ENCODE assay signal across 26 cellular contexts in genomic region chr11:74460065-74460464, GRCh38. TPM values are rescaled to one million over a fixed set of nuclear protein-coding genes. Genes with fewer than 3 reads are reported as not detected.
A peak's percentile ranks its signal among the peaks of the same experiment; 100 is the strongest.
DNase-seq lines count a peak whose midpoint lies in the region; ATAC-seq, FAIRE-seq and TF ChIP-seq lines count a peak whose summit lies in the region.
"Had no signal": no experiment of that assay in that cellular context is flagged by ENCODE, and none has a peak within 500 bp of the region (broad histone marks: within the 10 kb centered on the region; RNA-seq: fewer than 3 reads in every experiment).

No MANE protein-coding gene starts in this region.

- no peak for FAIRE-seq in HepG2 (lab: Jason Lieb, UNC)
- FAIRE-seq in small intestine (lab: Jason Lieb, UNC): no peak
- FAIRE-seq: A204.1 had no signal

- H3K27me3 ChIP-seq in right lobe of liver (no peaks in the 10 kb centered on the region), HepG2 (ENCODE audit: control insufficient read depth in 1 of 2, insufficient read depth in 2 of 2, low read length in 2 of 2) (no peaks in the 10 kb centered on the region), esophagus muscularis mucosa (no peaks in the 10 kb centered on the region), neutrophil (no peaks in the 10 kb centered on the region), small intestine (ENCODE audit: control insufficient read depth in 2 of 2, insufficient read depth in 2 of 2, low read length in 2 of 2) (no peaks in the 10 kb centered on the region)
- H3K27me3 ChIP-seq: BE2C, sigmoid colon had no signal

- no peak overlapping the region for H2AFZ ChIP-seq in HepG2 (ENCODE audit: low read length)

- no peak overlapping the region for H3K9ac ChIP-seq in HepG2 (ENCODE audit: insufficient read depth, low read depth, low read length)

- no peaks in the 10 kb centered on the region for H4K20me1 ChIP-seq in HepG2 (ENCODE audit: insufficient read depth, low read length)

- H3K36me3 ChIP-seq in right lobe of liver (no peaks in the 10 kb centered on the region), HepG2 (replicated peaks in 1 of 2; ENCODE audit: control insufficient read depth in 1 of 2, insufficient read depth in 2 of 2, low read length in 2 of 2) (no peaks in the 10 kb centered on the region), esophagus muscularis mucosa (peaks cover 0 to 11% (median 2%) of the 10 kb centered on the region in 4 donors), neutrophil (peaks cover 45% of the 10 kb centered on the region), small intestine (ENCODE audit: control insufficient read depth in 2 of 2, insufficient read depth in 2 of 2, low read length in 2 of 2) (peaks cover 3 to 12% of the 10 kb centered on the region in 2 donors)
- H3K36me3 ChIP-seq: BE2C, sigmoid colon had no signal

- TF ChIP-seq CTCF in right lobe of liver (IDR thresholded peaks at IDR 0.05) (no peak), HepG2 (CRISPR knock-in tag; IDR thresholded peaks at IDR 0.05) (no peak), esophagus muscularis mucosa (IDR thresholded peaks at IDR 0.05) (no peak), neutrophil (IDR thresholded peaks at IDR 0.05) (no peak)

- no peaks in the 10 kb centered on the region for H3K9me3 ChIP-seq in right lobe of liver
- H3K9me3 ChIP-seq in HepG2 (ENCODE audit: low read length): no peaks in the 10 kb centered on the region
- no peaks in the 10 kb centered on the region for H3K9me3 ChIP-seq in esophagus muscularis mucosa
- no peaks in the 10 kb centered on the region for H3K9me3 ChIP-seq in neutrophil
- H3K9me3 ChIP-seq in small intestine (ENCODE audit: control insufficient read depth, low read depth): no peaks in the 10 kb centered on the region
- H3K9me3 ChIP-seq: BE2C, sigmoid colon had no signal

- H3K79me2 ChIP-seq in HepG2 (ENCODE audit: insufficient read depth, low read length): no peaks in the 10 kb centered on the region

- H3K4me3 ChIP-seq in right lobe of liver: peak overlapping the region in 1 of 3 donors; percentile 52
- no peak overlapping the region for H3K4me3 ChIP-seq in HepG2 (replicated peaks in 1 of 3; ENCODE audit: insufficient read depth in 1 of 3, low read depth in 2 of 3, low read length in 3 of 3)
- H3K4me3 ChIP-seq in esophagus muscularis mucosa: no peak overlapping the region
- peak overlapping the region; percentile 85 to 95 for H3K4me3 ChIP-seq in neutrophil (ENCODE audit: low read depth in 1 of 2, low read length in 1 of 2)
- H3K4me3 ChIP-seq in small intestine (ENCODE audit: low read depth in 1 of 2, low read length in 2 of 2): no peak overlapping the region

- H3K27ac ChIP-seq in right lobe of liver (peak overlapping the region in 2 of 3 donors; percentile 12 to 27), HepG2 (ENCODE audit: extremely low read length, insufficient read depth, low read length) (no peak overlapping the region), esophagus muscularis mucosa (replicated peaks in 1 of 4) (peak overlapping the region in 3 of 4 donors; percentile 7 to 55 (median 49)), neutrophil (peak overlapping the region; percentile 97), small intestine (ENCODE audit: low read depth in 1 of 2, low read length in 1 of 2) (no peak overlapping the region)
- H3K27ac ChIP-seq: epithelial cell of prostate, foreskin keratinocyte had no signal

- POLR2A ChIA-PET in HepG2 (lab: Yijun Ruan, JAX): interaction anchor here (4.8 kb wide), 1 partner anchor 33 kb away, joined by 22 read pairs; the partner anchor contains the start of gene LIPT2

- H3K4me1 ChIP-seq in right lobe of liver (peaks cover 0 to 18% (median 6%) of the 10 kb centered on the region in 4 donors), HepG2 (ENCODE audit: insufficient read depth, low read length) (peaks cover 41% of the 10 kb centered on the region), esophagus muscularis mucosa (peaks cover 0 to 17% (median 10%) of the 10 kb centered on the region in 4 donors), neutrophil (ENCODE audit: control insufficient read depth in 1 of 2, insufficient read depth in 1 of 2, low read depth in 1 of 2, low read length in 1 of 2) (peaks cover 67 to 86% of the 10 kb centered on the region in 2 experiments), small intestine (ENCODE audit: control insufficient read depth in 2 of 2, insufficient read depth in 1 of 2, low read depth in 1 of 2, low read length in 1 of 2) (peaks cover 0 to 8% of the 10 kb centered on the region in 2 donors)
- H3K4me1 ChIP-seq: BE2C, foreskin keratinocyte had no signal

- in situ Hi-C loops in HepG2 (cut with HindIII; ENCODE audit: extremely low pct_ligation_motif_present, low pct_unique_long_range_greater_than_20kb): loop anchor here (10.0 kb wide), 1 partner anchor 95 kb away; no protein-coding TSS in a partner anchor

- TF ChIP-seq POLR2A in right lobe of liver (IDR thresholded peaks at IDR 0.05) (no peak), HepG2 (IDR thresholded peaks at IDR 0.05; ENCODE audit: insufficient read depth in 1 of 2, low read depth in 2 of 2, low read length in 2 of 2) (no peak), esophagus muscularis mucosa (IDR thresholded peaks at IDR 0.05; ENCODE audit: low read depth) (no peak)

- ATAC-seq in right lobe of liver: no peak
- ATAC-seq in HepG2: no peak
- ATAC-seq: foreskin keratinocyte had no signal

- intact Hi-C loops in right lobe of liver (cut with DNase I): no loop called here
- intact Hi-C loops in HepG2 (cut with micrococcal nuclease; ENCODE audit: unreplicated experiment): no loop called here
- intact Hi-C loops in esophagus muscularis mucosa (cut with DNase I): no loop called here

- WGBS in right lobe of liver (ENCODE audit: insufficient coverage, low coverage, low lambda C conversion rate, missing lambda C conversion rate): 61% methylated on average over 3 of the region's 4 CpGs
- 65% methylated on average over 4 of the region's 4 CpGs for WGBS in HepG2 (ENCODE audit: low lambda C conversion rate)
- WGBS in esophagus muscularis mucosa: 80% methylated on average over 4 of the region's 4 CpGs
- WGBS in small intestine, 3 donors: 24 to 53% (median 36%) methylated on average over 4 of the region's 4 CpGs

- TF ChIP-seq RAD21 in HepG2 (CRISPR knock-in tag; IDR thresholded peaks at IDR 0.05): no peak

- no peak for TF ChIP-seq EP300 in HepG2 (IDR thresholded peaks at IDR 0.05; ENCODE audit: low read depth in 2 of 2, low read length in 2 of 2)
- TF ChIP-seq EP300 in HepG2 (CRISPR knock-in tag; IDR thresholded peaks at IDR 0.05; ENCODE audit: borderline replicate concordance): no peak
- no peak for TF ChIP-seq EP300 in esophagus muscularis mucosa (IDR thresholded peaks at IDR 0.05)

- no peak overlapping the region for H3K4me2 ChIP-seq in HepG2 (ENCODE audit: low read depth, low read length)

- BruUV-seq in HepG2 (replicated peaks; lab: Mats Ljungman, UMichigan): no TSS peak

- DNase-seq in right lobe of liver (no peak), HepG2 (ENCODE audit: low spot score) (no peak), esophagus muscularis mucosa (ENCODE audit: extremely low spot score) (no peak), HPDE6-E6E7 (ENCODE audit: extremely low spot score) (no peak), small intestine (no peak), DMS79 treated with DMSO at 0.1 percent for 48 hours (lab: John Stamatoyannopoulos, UW) (no peak), NCI-H2171 (lab: John Stamatoyannopoulos, UW) (no peak)
- DNase-seq: activated CD4-positive, alpha-beta T cell treated with anti-CD3 and anti-CD28 coated beads, Interleukin-2, amount 50 U/mL, for 48 hours; activated effector memory CD4-positive, alpha-beta T cell treated with Interleukin-2 at 50 U/mL for 16 hours; activated naive CD8-positive, alpha-beta T cell treated with anti-CD3 and anti-CD28 coated beads, Interleukin-2, amount 10 ng/mL, durations not matched to agents 7 days and 5 days; BE2C; cerebellar nuclear complex; COR-L47; Karpas-422; midbrain; NCI-H1694; NCI-H524 treated with DMSO at 0.1 percent for 48 hours; nephron progenitor cell; sigmoid colon; stimulated activated CD8-positive, alpha-beta memory T cell treated with anti-CD3 and anti-CD28 coated beads, Interleukin-4, amount 100 ng/mL, for 48 hours; T-helper 9 cell had no signal

- CTCF ChIA-PET in HepG2 (lab: Yijun Ruan, JAX; ENCODE audit: low intra/inter-chr PET ratio, low total read pairs): no interaction called here

RNA-seq across cellular contexts. Expression of gene KCNE3, which starts 7.3 kb away (rescaled TPM):
- total RNA-seq in right lobe of liver (1 to 10 TPM; 1.3 to 7.6 (median 4.8) TPM), HepG2 (2016; rRNA removed; fragmentation: Illumina TruSeq; extraction: Trizol) (0.33 and 0.41 TPM in 2 replicates), esophagus muscularis mucosa (1 to 10 TPM; 6.0 to 9.6 (median 6.8) TPM)
- 0.09 TPM in 1 of 2 replicates, not detected in the other for total RNA-seq in HepG2 (2016; cell fraction: cytosol; rRNA removed; fragmentation: Illumina TruSeq; extraction: Trizol; ENCODE audit: low read depth)
- total RNA-seq in HepG2 (2016; cell fraction: insoluble cytoplasmic fraction; rRNA removed; fragmentation: Illumina TruSeq; extraction: Trizol): 0.52 and 0.76 TPM in 2 replicates
- total RNA-seq in HepG2 (2016; cell fraction: membrane; rRNA removed; fragmentation: Illumina TruSeq; extraction: Trizol): 0.31 and 0.43 TPM in 2 replicates
- 0.16 and 0.25 TPM in 2 replicates for total RNA-seq in HepG2 (2016; cell fraction: nucleus; rRNA removed; fragmentation: Illumina TruSeq; extraction: Trizol)
- polyA plus RNA-seq in HepG2 (2011; rRNA removed) (2.2 and 2.3 TPM in 2 replicates), small intestine (10 to 100 TPM; 17.0 to 88.4 (median 30.0) TPM)
- polyA plus RNA-seq in HepG2 (2011; cell fraction: cytosol; rRNA removed): 1.6 and 2.1 TPM in 2 replicates
- 1.1 and 1.2 TPM in 2 replicates for polyA plus RNA-seq in HepG2 (2011; cell fraction: nucleus; rRNA removed)
- polyA plus RNA-seq in HepG2 (2012): 1.8 and 5.3 TPM in 2 replicates
- polyA plus RNA-seq in HepG2 (2016; cell fraction: cytosol; fragmentation: Illumina TruSeq; extraction: Trizol; ENCODE audit: low read depth): 0.18 TPM in 1 of 2 replicates, not detected in the other
- polyA plus RNA-seq in HepG2 (2016; cell fraction: insoluble cytoplasmic fraction; fragmentation: Illumina TruSeq; extraction: Trizol; ENCODE audit: low read depth): 0.40 and 0.46 TPM in 2 replicates
- 0.26 and 0.42 TPM in 2 replicates for polyA plus RNA-seq in HepG2 (2016; cell fraction: membrane; fragmentation: Illumina TruSeq; extraction: Trizol; ENCODE audit: low read depth)
- polyA plus RNA-seq in HepG2 (2016; cell fraction: nucleus; fragmentation: Illumina TruSeq; extraction: Trizol; ENCODE audit: insufficient read depth, low read depth): 0.23 and 0.37 TPM in 2 replicates
- polyA minus RNA-seq in HepG2 (2011; rRNA and poly(A)+ RNA removed; ENCODE audit: low replicate concordance): 5.6 TPM in 1 of 2 replicates, not detected in the other
- polyA minus RNA-seq in HepG2 (2011; cell fraction: cytosol; rRNA and poly(A)+ RNA removed): 0.97 and 2.2 TPM in 2 replicates
- polyA minus RNA-seq in HepG2 (2011; cell fraction: nucleus; rRNA and poly(A)+ RNA removed): 0.52 and 0.62 TPM in 2 replicates
- total RNA-seq: H4 had no signal

RNA-seq across cellular contexts. Expression of gene LIPT2, which starts 33.5 kb away (rescaled TPM):
- 1 to 10 TPM in 5 of 6 experiments, under 1 TPM in 1; 0.89 to 2.9 (median 2.1) TPM for total RNA-seq in right lobe of liver
- 3.0 and 5.6 TPM in 2 replicates for total RNA-seq in HepG2 (2016; rRNA removed; fragmentation: Illumina TruSeq; extraction: Trizol)
- total RNA-seq in HepG2 (2016; cell fraction: cytosol; rRNA removed; fragmentation: Illumina TruSeq; extraction: Trizol; ENCODE audit: low read depth): 1.5 and 1.8 TPM in 2 replicates
- 3.0 and 3.9 TPM in 2 replicates for total RNA-seq in HepG2 (2016; cell fraction: insoluble cytoplasmic fraction; rRNA removed; fragmentation: Illumina TruSeq; extraction: Trizol)
- 1.8 and 2.3 TPM in 2 replicates for total RNA-seq in HepG2 (2016; cell fraction: membrane; rRNA removed; fragmentation: Illumina TruSeq; extraction: Trizol)
- total RNA-seq in HepG2 (2016; cell fraction: nucleus; rRNA removed; fragmentation: Illumina TruSeq; extraction: Trizol): 1.1 and 2.9 TPM in 2 replicates
- polyA plus RNA-seq in HepG2 (2011; rRNA removed): 4.8 and 5.6 TPM in 2 replicates
- polyA plus RNA-seq in HepG2 (2011; cell fraction: cytosol; rRNA removed): 3.9 and 4.9 TPM in 2 replicates
- polyA plus RNA-seq in HepG2 (2011; cell fraction: nucleus; rRNA removed): 2.4 and 2.5 TPM in 2 replicates
- polyA plus RNA-seq in HepG2 (2012): 1.2 and 4.0 TPM in 2 replicates
- 0.84 and 1.2 TPM in 2 replicates for polyA plus RNA-seq in HepG2 (2016; cell fraction: cytosol; fragmentation: Illumina TruSeq; extraction: Trizol; ENCODE audit: low read depth)
- polyA plus RNA-seq in HepG2 (2016; cell fraction: insoluble cytoplasmic fraction; fragmentation: Illumina TruSeq; extraction: Trizol; ENCODE audit: low read depth): 3.5 and 3.9 TPM in 2 replicates
- polyA plus RNA-seq in HepG2 (2016; cell fraction: membrane; fragmentation: Illumina TruSeq; extraction: Trizol; ENCODE audit: low read depth): 1.3 and 1.7 TPM in 2 replicates
- polyA plus RNA-seq in HepG2 (2016; cell fraction: nucleus; fragmentation: Illumina TruSeq; extraction: Trizol; ENCODE audit: insufficient read depth, low read depth): 3.3 and 3.5 TPM in 2 replicates
- polyA minus RNA-seq in HepG2 (2011; rRNA and poly(A)+ RNA removed; ENCODE audit: low replicate concordance): 4.6 and 7.6 TPM in 2 replicates
- 1.6 and 1.9 TPM in 2 replicates for polyA minus RNA-seq in HepG2 (2011; cell fraction: cytosol; rRNA and poly(A)+ RNA removed)
- polyA minus RNA-seq in HepG2 (2011; cell fraction: nucleus; rRNA and poly(A)+ RNA removed): 2.8 and 4.2 TPM in 2 replicates
- total RNA-seq in esophagus muscularis mucosa: 1 to 10 TPM; 2.2 to 6.7 (median 2.7) TPM
- polyA plus RNA-seq in small intestine: 10 to 100 TPM in 1 of 3 donors, 1 to 10 TPM in 2; 4.9 to 11.1 (median 8.8) TPM

Comparison
In these comparisons a context has a peak if more than half of its experiments do, and no peak if none do; other contexts are left out.
1. H3K27ac ChIP-seq: peak in right lobe of liver (2 of 3), esophagus muscularis mucosa (3 of 4) and neutrophil (single experiment); none in HepG2 (single experiment) and small intestine (0 of 2).
2. H3K4me3 ChIP-seq: peak in neutrophil (2 of 2); none in HepG2 (0 of 3), esophagus muscularis mucosa (0 of 4) and small intestine (0 of 2).